ENCODE assay signal across 4 cellular contexts in the genomic region with DNA sequence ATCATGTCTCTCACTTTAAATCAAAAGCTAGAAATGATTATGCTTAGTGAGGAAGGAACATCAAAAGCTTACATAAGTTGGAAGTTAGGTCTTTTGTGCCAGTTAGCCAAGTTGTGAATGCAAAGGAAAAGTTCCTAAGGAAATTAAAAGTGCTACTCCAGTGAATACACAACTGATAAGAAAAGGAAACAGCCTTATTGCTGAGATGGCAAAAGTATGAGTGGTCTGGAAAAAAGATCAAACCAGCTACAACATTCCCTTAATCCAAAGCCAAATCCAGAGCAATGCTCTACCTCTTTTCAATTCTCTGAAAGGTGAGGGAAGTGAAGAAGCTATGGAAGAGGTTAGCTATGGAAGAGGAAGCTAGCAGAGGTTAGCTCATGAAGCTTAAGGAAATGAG.
TF ChIP-seq lines count a peak whose summit lies in the region.

No MANE protein-coding gene starts in this region.

TF ChIP-seq in HepG2, 621 proteins besides CTCF, POLR2A, EP300 and RAD21:
- TF ChIP-seq MAFF (IDR thresholded peaks at IDR 0.05; ENCODE audit: low read depth, low read length) (peak; percentile 48), MAFK (conservative IDR thresholded peaks at IDR 0.05 in 1 of 2, IDR thresholded peaks at IDR 0.05 in 1 of 2; ENCODE audit: low read length in 2 of 2) (peak; percentile 36 to 60), ZEB1 (IDR thresholded peaks at IDR 0.05; ENCODE audit: insufficient replicate concordance, low read depth) (no peak), ZNF577 (CRISPR knock-in tag; IDR thresholded peaks at IDR 0.05; ENCODE audit: borderline replicate concordance, low read depth) (no peak)

TF ChIP-seq in A549, 52 proteins besides CTCF, POLR2A, EP300 and RAD21:
- no peak for TF ChIP-seq PHF8 (IDR thresholded peaks at IDR 0.05; ENCODE audit: borderline replicate concordance, low read depth)
- no peak for TF ChIP-seq ZFP36 (IDR thresholded peaks at IDR 0.05; ENCODE audit: borderline replicate concordance, partially characterized antibody)
- TF ChIP-seq MAFK (IDR thresholded peaks at IDR 0.05; ENCODE audit: partially characterized antibody): peak; percentile 69

TF ChIP-seq in IMR-90, 13 proteins besides CTCF, POLR2A, EP300 and RAD21:
- TF ChIP-seq MAFK (IDR thresholded peaks at IDR 0.05; ENCODE audit: low read depth, low read length) (peak; percentile 53), MAZ (IDR thresholded peaks at IDR 0.05; ENCODE audit: borderline replicate concordance, low read depth, low read length) (no peak)

TF ChIP-seq in K562, 482 proteins besides CTCF, POLR2A, EP300 and RAD21:
- TF ChIP-seq MAFG (tag; conservative IDR thresholded peaks at IDR 0.05) (peak; percentile 27; the same call in 1 of the 2 replicates), MAFK (IDR thresholded peaks at IDR 0.05; ENCODE audit: low read length) (no peak), ZNF316 (IDR thresholded peaks at IDR 0.05) (peak; percentile 24; the same call in 1 of the 2 replicates)
